2 cellular contexts compared by ENCODE assay signal in the genomic region with DNA sequence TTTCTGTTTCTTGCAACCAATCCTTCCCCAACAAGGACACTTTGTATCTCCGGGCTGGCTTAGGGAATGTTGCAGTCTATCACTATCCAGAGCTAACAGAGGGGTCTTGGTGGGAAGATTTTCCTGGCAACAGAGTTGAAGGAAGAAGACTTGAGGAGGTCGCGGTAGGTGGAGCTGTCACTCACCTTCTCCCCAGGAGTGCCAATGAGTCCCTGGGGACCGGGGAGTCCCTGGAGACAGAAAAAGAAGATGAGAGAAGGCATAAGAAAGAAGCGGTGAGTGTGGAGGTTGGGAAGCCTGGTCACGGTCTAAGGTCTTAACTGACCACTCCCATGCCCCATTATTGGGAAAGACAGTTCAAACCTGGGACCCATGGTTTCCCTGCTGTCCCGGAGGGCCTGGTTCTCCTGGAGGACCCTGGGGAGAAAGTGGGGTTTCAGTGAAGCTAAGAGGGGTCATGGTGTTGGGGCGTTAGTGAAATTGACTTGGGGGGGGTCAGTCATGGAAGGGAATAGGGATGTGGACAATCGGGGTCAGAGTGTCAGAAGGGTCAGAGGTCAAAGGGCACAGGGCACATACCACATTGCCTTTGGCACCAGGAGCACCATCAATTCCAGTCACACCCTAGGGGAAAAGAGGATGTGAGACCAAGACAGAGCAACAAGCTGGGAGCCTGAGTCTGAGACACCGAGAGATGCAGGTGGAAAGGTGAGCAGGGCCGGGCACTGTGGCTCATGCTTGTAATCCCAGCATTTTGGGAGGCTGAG.
TF ChIP-seq lines count a peak whose summit lies in the region.

No MANE protein-coding gene starts in this region.

TF ChIP-seq in GM12891, 5 proteins besides CTCF, POLR2A, EP300 and RAD21:
- TF ChIP-seq TAF1 (IDR thresholded peaks at IDR 0.05; ENCODE audit: low read depth, low read length), result no peak
- TF ChIP-seq SPI1 (IDR thresholded peaks at IDR 0.05; ENCODE audit: low read depth, low read length), result peak; percentile 31; the same call in 1 of the 2 replicates
- no peak for TF ChIP-seq POLR2AphosphoS5 (IDR thresholded peaks at IDR 0.05; ENCODE audit: low read depth, low read length)
- TF ChIP-seq POU2F2 (IDR thresholded peaks at IDR 0.05; ENCODE audit: low read depth, low read length), result no peak
- no peak for TF ChIP-seq PAX5 (IDR thresholded peaks at IDR 0.05; ENCODE audit: insufficient read depth, low read length, severe bottlenecking)

TF ChIP-seq in GM12878, 131 proteins besides CTCF, POLR2A, EP300 and RAD21:
- TF ChIP-seq NR2F1 (conservative IDR thresholded peaks at IDR 0.05), result peak; percentile 92
- TF ChIP-seq, protein P1, sequence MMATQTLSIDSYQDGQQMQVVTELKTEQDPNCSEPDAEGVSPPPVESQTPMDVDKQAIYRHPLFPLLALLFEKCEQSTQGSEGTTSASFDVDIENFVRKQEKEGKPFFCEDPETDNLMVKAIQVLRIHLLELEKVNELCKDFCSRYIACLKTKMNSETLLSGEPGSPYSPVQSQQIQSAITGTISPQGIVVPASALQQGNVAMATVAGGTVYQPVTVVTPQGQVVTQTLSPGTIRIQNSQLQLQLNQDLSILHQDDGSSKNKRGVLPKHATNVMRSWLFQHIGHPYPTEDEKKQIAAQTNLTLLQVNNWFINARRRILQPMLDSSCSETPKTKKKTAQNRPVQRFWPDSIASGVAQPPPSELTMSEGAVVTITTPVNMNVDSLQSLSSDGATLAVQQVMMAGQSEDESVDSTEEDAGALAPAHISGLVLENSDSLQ (IDR thresholded peaks at IDR 0.05), result peak; percentile 85
- no peak for TF ChIP-seq GABPA (IDR thresholded peaks at IDR 0.05; ENCODE audit: low read depth)
- peak; percentile 89 for TF ChIP-seq NR2C1 (IDR thresholded peaks at IDR 0.05)
- TF ChIP-seq MEF2B (IDR thresholded peaks at IDR 0.05; ENCODE audit: partially characterized antibody, poor library complexity, severe bottlenecking), result peak; percentile 95
- peak; percentile 14; the same call in 1 of the 2 replicates for TF ChIP-seq MTA2 (IDR thresholded peaks at IDR 0.05; ENCODE audit: low read depth)
- peak; percentile 28 for TF ChIP-seq NR2C2 (IDR thresholded peaks at IDR 0.05; ENCODE audit: borderline replicate concordance, control insufficient read depth, insufficient read length, low read depth)
- TF ChIP-seq IKZF2 (IDR thresholded peaks at IDR 0.05), result peak in 1 of 2 experiments; percentile 30; a peak in 2 of 4 replicates
- 0 out of 2 replicates have a peak, but pooled peaks have one; percentile 53 for TF ChIP-seq YBX1 (IDR thresholded peaks at IDR 0.05)
- TF ChIP-seq, protein P2, sequence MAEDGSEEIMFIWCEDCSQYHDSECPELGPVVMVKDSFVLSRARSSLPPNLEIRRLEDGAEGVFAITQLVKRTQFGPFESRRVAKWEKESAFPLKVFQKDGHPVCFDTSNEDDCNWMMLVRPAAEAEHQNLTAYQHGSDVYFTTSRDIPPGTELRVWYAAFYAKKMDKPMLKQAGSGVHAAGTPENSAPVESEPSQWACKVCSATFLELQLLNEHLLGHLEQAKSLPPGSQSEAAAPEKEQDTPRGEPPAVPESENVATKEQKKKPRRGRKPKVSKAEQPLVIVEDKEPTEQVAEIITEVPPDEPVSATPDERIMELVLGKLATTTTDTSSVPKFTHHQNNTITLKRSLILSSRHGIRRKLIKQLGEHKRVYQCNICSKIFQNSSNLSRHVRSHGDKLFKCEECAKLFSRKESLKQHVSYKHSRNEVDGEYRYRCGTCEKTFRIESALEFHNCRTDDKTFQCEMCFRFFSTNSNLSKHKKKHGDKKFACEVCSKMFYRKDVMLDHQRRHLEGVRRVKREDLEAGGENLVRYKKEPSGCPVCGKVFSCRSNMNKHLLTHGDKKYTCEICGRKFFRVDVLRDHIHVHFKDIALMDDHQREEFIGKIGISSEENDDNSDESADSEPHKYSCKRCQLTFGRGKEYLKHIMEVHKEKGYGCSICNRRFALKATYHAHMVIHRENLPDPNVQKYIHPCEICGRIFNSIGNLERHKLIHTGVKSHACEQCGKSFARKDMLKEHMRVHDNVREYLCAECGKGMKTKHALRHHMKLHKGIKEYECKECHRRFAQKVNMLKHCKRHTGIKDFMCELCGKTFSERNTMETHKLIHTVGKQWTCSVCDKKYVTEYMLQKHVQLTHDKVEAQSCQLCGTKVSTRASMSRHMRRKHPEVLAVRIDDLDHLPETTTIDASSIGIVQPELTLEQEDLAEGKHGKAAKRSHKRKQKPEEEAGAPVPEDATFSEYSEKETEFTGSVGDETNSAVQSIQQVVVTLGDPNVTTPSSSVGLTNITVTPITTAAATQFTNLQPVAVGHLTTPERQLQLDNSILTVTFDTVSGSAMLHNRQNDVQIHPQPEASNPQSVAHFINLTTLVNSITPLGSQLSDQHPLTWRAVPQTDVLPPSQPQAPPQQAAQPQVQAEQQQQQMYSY (CRISPR knock-in tag; IDR thresholded peaks at IDR 0.05), result no peak
- peak; percentile 22; the same call in 1 of the 2 replicates for TF ChIP-seq IKZF1 (conservative IDR thresholded peaks at IDR 0.05)
- no peak for TF ChIP-seq SRF (IDR thresholded peaks at IDR 0.05; ENCODE audit: low read depth in 2 of 2, low read length in 2 of 2)
TF ChIP-seq in GM12878: peak in this region for 9.
